ENCODE assay signal across 1 cellular context in genomic region chr1:53145942-53146708, GRCh38.
TF ChIP-seq lines count a peak whose summit lies in the region.

No MANE protein-coding gene starts in this region.

TF ChIP-seq in A549, 52 proteins besides CTCF, POLR2A, EP300 and RAD21 (continued from another document):
- TF ChIP-seq BCL3 (IDR thresholded peaks at IDR 0.05) (0 out of 3 replicates have a peak, but pooled peaks have one; percentile 38), USF2 (IDR thresholded peaks at IDR 0.05) (no peak), HOXB13 (CRISPR knock-in tag; IDR thresholded peaks at IDR 0.05; ENCODE audit: low read depth) (no peak), KDM5A (IDR thresholded peaks at IDR 0.05) (no peak), GATA3 (IDR thresholded peaks at IDR 0.05; ENCODE audit: borderline replicate concordance) (peak; percentile 85), KDM1A (IDR thresholded peaks at IDR 0.05; ENCODE audit: low read depth) (no peak), POLR2AphosphoS2 (conservative IDR thresholded peaks at IDR 0.05; ENCODE audit: low read length) (no peak), ZNF302 (CRISPR knock-in tag; IDR thresholded peaks at IDR 0.05) (no peak), ESRRA (IDR thresholded peaks at IDR 0.05; ENCODE audit: borderline replicate concordance, low read length) (no peak), BHLHE40 (IDR thresholded peaks at IDR 0.05; ENCODE audit: low read depth, low read length) (no peak), HEYL (CRISPR knock-in tag; IDR thresholded peaks at IDR 0.05) (0 out of 2 replicates have a peak, but pooled peaks have one; percentile 52), ZSCAN20 (CRISPR knock-in tag; IDR thresholded peaks at IDR 0.05) (no peak), SREBF2 (IDR thresholded peaks at IDR 0.05) (no peak), NR3C1 (IDR thresholded peaks at IDR 0.05) (no peak), FOSB (CRISPR knock-in tag; IDR thresholded peaks at IDR 0.05) (no peak), HDAC2 (IDR thresholded peaks at IDR 0.05) (no peak), MAZ (IDR thresholded peaks at IDR 0.05; ENCODE audit: borderline replicate concordance, low read depth, low read length) (no peak), RFX5 (IDR thresholded peaks at IDR 0.05) (no peak), PBX3 (IDR thresholded peaks at IDR 0.05) (peak; percentile 69), HMGXB4 (CRISPR knock-in tag; IDR thresholded peaks at IDR 0.05; ENCODE audit: borderline replicate concordance) (no peak), FOSL2 (IDR thresholded peaks at IDR 0.05) (no peak), FOSL2 (CRISPR knock-in tag; IDR thresholded peaks at IDR 0.05) (peak; percentile 82), ELK1 (IDR thresholded peaks at IDR 0.05; ENCODE audit: low read depth, low read length) (no peak), RCOR1 (IDR thresholded peaks at IDR 0.05; ENCODE audit: low read depth, low read length) (no peak), EHMT2 (IDR thresholded peaks at IDR 0.05; ENCODE audit: low read depth) (no peak), REST (IDR thresholded peaks at IDR 0.05) (no peak), HOXA7 (CRISPR knock-in tag; IDR thresholded peaks at IDR 0.05) (no peak), CBX2 (IDR thresholded peaks at IDR 0.05; ENCODE audit: borderline replicate concordance, low read depth) (no peak), MAFK (IDR thresholded peaks at IDR 0.05; ENCODE audit: partially characterized antibody) (no peak), MYC (IDR thresholded peaks at IDR 0.05; ENCODE audit: borderline replicate concordance, low read length) (no peak), PHF8 (IDR thresholded peaks at IDR 0.05; ENCODE audit: borderline replicate concordance, low read depth) (no peak), JUN (IDR thresholded peaks at IDR 0.05) (peak; percentile 69 to 72; a peak in 4 of 5 replicates), ATOH8 (CRISPR knock-in tag; IDR thresholded peaks at IDR 0.05; ENCODE audit: low read depth) (no peak), SMC3 (IDR thresholded peaks at IDR 0.05) (no peak), EHF (CRISPR knock-in tag; IDR thresholded peaks at IDR 0.05) (no peak), FOXS1 (CRISPR knock-in tag; IDR thresholded peaks at IDR 0.05) (no peak), NPAS2 (CRISPR knock-in tag; IDR thresholded peaks at IDR 0.05; ENCODE audit: borderline replicate concordance) (no peak), MAX (IDR thresholded peaks at IDR 0.05) (0 out of 2 replicates have a peak, but pooled peaks have one; percentile 40), RNF2 (IDR thresholded peaks at IDR 0.05; ENCODE audit: borderline replicate concordance, low read depth) (no peak), CHD4 (IDR thresholded peaks at IDR 0.05; ENCODE audit: borderline replicate concordance) (no peak), ZFP36 (IDR thresholded peaks at IDR 0.05; ENCODE audit: borderline replicate concordance, partially characterized antibody) (peak; percentile 51), NFE2L2 (conservative IDR thresholded peaks at IDR 0.05; ENCODE audit: low read length) (no peak), RARB (CRISPR knock-in tag; IDR thresholded peaks at IDR 0.05) (no peak), CBX8 (IDR thresholded peaks at IDR 0.05) (no peak)
